23 cellular contexts compared by ENCODE assay signal in genomic region chr17:55140751-55141150, GRCh38.
"Had no signal": no experiment of that assay in that cellular context is flagged by ENCODE, and none has a peak within 500 bp of the region (broad histone marks: within the 10 kb centered on the region; RNA-seq: fewer than 3 reads in every experiment).

No MANE protein-coding gene starts in this region.

- H3K4me3 ChIP-seq: esophagus muscularis mucosa, left ventricle myocardium inferior, lower lobe of right lung, psoas muscle, spleen, testis, tibial nerve, upper lobe of right lung, vagina had no signal

- H3K36me3 ChIP-seq: esophagus muscularis mucosa, left ventricle myocardium inferior, upper lobe of right lung, vagina had no signal

- ATAC-seq: effector memory CD8-positive, alpha-beta T cell; left cardiac atrium; lower lobe of right lung; natural killer cell treated with Interleukin-12 subunit alpha and Interleukin-12 subunit beta and Interleukin-15 and Interleukin-18, amount 100 ng/mL, for 72 hours; psoas muscle; sciatic nerve; stimulated activated naive B cell treated with anti-CD40 and anti-IgM and Interleukin-4, amounts not matched to agents 10 μg/mL and 1 μg/mL and 100 μg/mL, for 72 hours; stimulated activated naive CD8-positive, alpha-beta T cell treated with anti-CD3 and anti-CD28 coated beads, Interleukin-15, amount 100 ng/mL, for 72 hours; upper lobe of right lung had no signal

- H3K27ac ChIP-seq: epithelial cell of prostate, esophagus muscularis mucosa, left ventricle myocardium inferior, lower lobe of right lung, psoas muscle, spleen, testis, tibial nerve, upper lobe of right lung, vagina had no signal

- H3K4me1 ChIP-seq: left ventricle myocardium inferior, lower lobe of right lung, psoas muscle, spleen, testis, upper lobe of right lung, vagina had no signal

- FAIRE-seq: kidney had no signal

- H3K27me3 ChIP-seq: esophagus muscularis mucosa, spleen, testis, tibial nerve, upper lobe of right lung, vagina had no signal

- DNase-seq: effector memory CD8-positive, alpha-beta T cell; foreskin fibroblast; immature natural killer cell; kidney; left cardiac atrium; left ventricle myocardium inferior; lower lobe of right lung; psoas muscle; retina; spleen; stimulated activated CD4-positive, alpha-beta T cell treated with anti-CD3 and anti-CD28 coated beads, Interleukin-15, amount 100 ng/mL, for 24 hours; stimulated activated CD4-positive, alpha-beta T cell treated with anti-CD3 and anti-CD28 coated beads, Interleukin-2, amount 100 ng/mL, for 24 hours; stimulated activated CD4-positive, alpha-beta T cell treated with anti-CD3 and anti-CD28 coated beads, Interleukin-4, amount 100 ng/mL, for 4 hours; stimulated activated naive B cell treated with anti-CD40 and anti-IgM and Interleukin-4, amounts not matched to agents 10 μg/mL and 1 μg/mL and 100 μg/mL, for 72 hours; stimulated activated naive CD8-positive, alpha-beta T cell treated with anti-CD3 and anti-CD28 coated beads, Interleukin-15, amount 100 ng/mL, for 72 hours; testis; upper lobe of right lung had no signal

- H3K9me3 ChIP-seq: esophagus muscularis mucosa, left ventricle myocardium inferior, lower lobe of right lung, psoas muscle, spleen, testis, tibial nerve, upper lobe of right lung, vagina had no signal
